ENCODE assay signal across 8 cellular contexts in the genomic region with DNA sequence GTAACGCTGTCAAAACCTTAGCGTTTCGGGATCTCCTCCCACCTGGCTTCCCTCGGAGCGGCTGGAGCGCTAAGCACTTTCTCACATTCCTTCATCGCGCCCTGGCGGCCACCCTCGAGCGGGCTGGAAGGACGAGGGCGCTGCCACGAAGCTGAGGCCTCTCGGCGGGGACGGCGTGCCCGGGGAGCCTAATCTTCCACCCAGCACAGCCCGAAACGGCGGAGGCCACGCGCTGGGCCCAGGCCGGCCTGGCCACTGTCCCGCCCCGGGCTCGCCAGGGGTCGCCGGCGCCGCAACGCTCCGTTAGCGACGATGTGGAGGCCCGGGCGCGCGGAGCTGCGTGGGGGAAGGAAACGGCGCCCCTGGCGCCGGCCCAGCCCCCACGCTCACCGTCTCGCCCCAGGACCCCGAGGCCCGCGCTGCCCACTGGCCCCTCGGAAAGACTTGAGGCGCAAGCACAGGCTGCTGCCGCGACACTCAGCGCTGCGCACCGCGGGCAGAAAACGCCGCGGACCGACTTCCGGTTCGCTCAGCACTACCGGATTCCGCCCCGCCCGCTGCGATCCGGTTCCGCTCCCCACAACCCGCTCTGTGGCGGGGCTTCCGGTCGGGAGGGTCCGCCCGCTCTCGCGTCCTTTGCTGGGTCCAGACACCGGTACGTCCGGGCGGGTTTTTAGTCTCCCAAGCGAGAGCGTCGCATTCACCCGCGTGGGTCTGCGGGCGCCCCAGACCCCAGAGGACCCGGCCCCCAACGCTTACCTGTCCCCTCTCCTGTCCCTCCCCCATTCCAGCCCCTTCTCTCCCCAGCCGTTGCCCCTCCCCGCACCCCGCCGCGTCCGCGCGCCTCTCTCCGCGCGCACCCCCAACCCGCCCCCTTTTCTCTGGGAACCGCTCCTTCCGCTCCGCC. TPM values are rescaled to one million over a fixed set of nuclear protein-coding genes. Genes with fewer than 3 reads are reported as not detected.
DNase-seq lines count a peak whose midpoint lies in the region; TF ChIP-seq lines count a peak whose summit lies in the region.

A gene with protein sequence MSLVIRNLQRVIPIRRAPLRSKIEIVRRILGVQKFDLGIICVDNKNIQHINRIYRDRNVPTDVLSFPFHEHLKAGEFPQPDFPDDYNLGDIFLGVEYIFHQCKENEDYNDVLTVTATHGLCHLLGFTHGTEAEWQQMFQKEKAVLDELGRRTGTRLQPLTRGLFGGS (plus strand): TSS at position 582 of the 907 bp plus-strand sequence. CDS start 572 bp downstream, outside the sequence.

- no peaks in the 10 kb centered on the region for H3K27me3 Mint-ChIP-seq in neural crest cell (ENCODE audit: low read depth)

- TF ChIP-seq CTCF in fibroblast of villous mesenchyme (IDR thresholded peaks at IDR 0.05; ENCODE audit: insufficient read depth, low read depth, low read length) = peak; percentile 38
- peak; percentile 62 for TF ChIP-seq CTCF in neural crest cell (conservative IDR thresholded peaks at IDR 0.05)
- TF ChIP-seq CTCF in stomach (IDR thresholded peaks at IDR 0.05) = peak in 5 of 7 experiments; percentile 10 to 29 (median 20)

- H3K4me1 ChIP-seq in stomach = peaks cover 47 to 61% (median 55%) of the 10 kb centered on the region in 4 donors

- intact Hi-C loops in stomach (cut with DNase I; ENCODE audit: low total_unique reads) = no loop called here

- WGBS in stomach, 5 donors = 0 to 1% (median 0%) methylated on average over 51 to 108 of the region's 108 CpGs

- H3K36me3 Mint-ChIP-seq in neural crest cell (ENCODE audit: low read depth) = peaks cover 18% of the 10 kb centered on the region

- H3K27me3 ChIP-seq in H7 (ENCODE audit: control insufficient read depth, insufficient read depth, low read length) (no peaks in the 10 kb centered on the region), stomach (no peaks in the 10 kb centered on the region)

- H3K4me3 Mint-ChIP-seq in neural crest cell = peak within 1 kb of the TSS; percentile 92

- H3K4me3 ChIP-seq in H7 (ENCODE audit: insufficient read depth, low read depth, low read length) = peak within 1 kb of the TSS; percentile 88
- peak within 1 kb of the TSS; percentile 79 for H3K4me3 ChIP-seq in fibroblast of villous mesenchyme (ENCODE audit: low read depth, low read length)
- H3K4me3 ChIP-seq in stomach = peak within 1 kb of the TSS; percentile 72 to 99 (median 89)

- DNase-seq in G401 (ENCODE audit: low spot score) (peak; percentile 89), H7 (peak; percentile 97), M059J (ENCODE audit: low read depth) (peak; percentile 93), SHP77 treated with DMSO at 0.1 percent for 48 hours (lab: John Stamatoyannopoulos, UW) (peak; percentile 59), activated gamma-delta T cell (lab: John Stamatoyannopoulos, UW) (peak; percentile 74), fibroblast of villous mesenchyme (ENCODE audit: low read depth) (peak; percentile 93), neural crest cell (ENCODE audit: low read depth, low spot score) (peak; percentile 84), stomach (peak; percentile 89)

- in situ Hi-C loops in G401 (cut with HindIII; ENCODE audit: low sequenced_read_pairs) = no loop called here

- TF ChIP-seq POLR2A in stomach (IDR thresholded peaks at IDR 0.05) = no peak

- H3K27ac Mint-ChIP-seq in neural crest cell (ENCODE audit: unreplicated experiment) = peak within 1 kb of the TSS; percentile 89

- peaks cover 45% of the 10 kb centered on the region for H3K4me1 Mint-ChIP-seq in neural crest cell

- H3K36me3 ChIP-seq in H7 (replicated peaks; ENCODE audit: control insufficient read depth, insufficient read depth, low read length) (peaks cover 5% of the 10 kb centered on the region), stomach (peaks cover 14 to 31% (median 21%) of the 10 kb centered on the region in 4 donors)

- H3K9me3 Mint-ChIP-seq in neural crest cell = no peaks in the 10 kb centered on the region

- H3K27ac ChIP-seq in stomach = peak within 1 kb of the TSS; percentile 94 to 99 (median 96)

- H3K9me3 ChIP-seq in stomach = no peaks in the 10 kb centered on the region

- TF ChIP-seq EP300 in stomach (IDR thresholded peaks at IDR 0.05) = no peak

RNA-seq across cellular contexts. Expression of the gene that starts here (rescaled TPM):
- 29.0 and 52.6 TPM in 2 replicates for total RNA-seq in G401 (2014; rRNA removed; shearing (Covaris generic))
- total RNA-seq in H7 (2014; rRNA removed; shearing (Covaris generic)) = 28.0 and 35.0 TPM in 2 replicates
- total RNA-seq in M059J (2014; rRNA removed; shearing (Covaris generic)) = 26.4 and 34.9 TPM in 2 replicates
- total RNA-seq in fibroblast of villous mesenchyme (10.3 and 10.4 TPM in 2 replicates), neural crest cell (23.0 and 23.1 TPM in 2 replicates), stomach (10 to 100 TPM in 2 of 5 donors, 1 to 10 TPM in 3; 1.0 to 22.0 (median 5.3) TPM)
- 10 to 100 TPM; 14.2 to 19.6 (median 16.4) TPM for polyA plus RNA-seq in stomach

Comparison
In these comparisons a context has a peak if more than half of its experiments do, and no peak if none do; other contexts are left out.
1. Peak in every context shown above with its lines: DNase-seq, H3K4me3 ChIP-seq and H3K27ac ChIP-seq.